In genomic region chr12:77999074-77999715, GRCh38 we compare ENCODE assay signal across 11 cellular contexts.
DNase-seq lines count a peak whose midpoint lies in the region; ATAC-seq and TF ChIP-seq lines count a peak whose summit lies in the region.
"Had no signal": no experiment of that assay in that cellular context is flagged by ENCODE, and none has a peak within 500 bp of the region (broad histone marks: within the 10 kb centered on the region; RNA-seq: fewer than 3 reads in every experiment).

No MANE protein-coding gene starts in this region.

- H3K4me1 ChIP-seq in DOHH2 (ENCODE audit: control insufficient read depth, low read length), result peaks cover 82% of the 10 kb centered on the region
- H3K4me1 ChIP-seq in Peyer's patch, result no peaks in the 10 kb centered on the region
- H3K4me1 ChIP-seq: esophagus squamous epithelium had no signal

- H3K9me3 ChIP-seq in DOHH2 (ENCODE audit: control insufficient read depth, insufficient read depth, low read length) (no peaks in the 10 kb centered on the region), Peyer's patch (no peaks in the 10 kb centered on the region)
- H3K9me3 ChIP-seq: esophagus squamous epithelium had no signal

- peak overlapping the region; percentile 62 for H3K4me2 ChIP-seq in DOHH2 (ENCODE audit: low read length)

- no peak for TF ChIP-seq POLR2A in Peyer's patch (IDR thresholded peaks at IDR 0.05)

- H3K27ac ChIP-seq in DOHH2 (ENCODE audit: low read depth, low read length) (peak overlapping the region; percentile 97), Peyer's patch (no peak overlapping the region)
- H3K27ac ChIP-seq: esophagus squamous epithelium, RWPE1 had no signal

- ATAC-seq in GM19468 (IDR thresholded peaks at IDR 0.05; ENCODE audit: extremely low read depth, unreplicated experiment) (peak; percentile 64), HG03135 (IDR thresholded peaks at IDR 0.05; ENCODE audit: unreplicated experiment) (peak; percentile 73), esophagus mucosa (no peak)

- no peak for TF ChIP-seq CTCF in DOHH2 (IDR thresholded peaks at IDR 0.05; ENCODE audit: low read depth, low read length, poor library complexity, severe bottlenecking)
- TF ChIP-seq CTCF in Peyer's patch (IDR thresholded peaks at IDR 0.05), result no peak

- no peaks in the 10 kb centered on the region for H3K9me2 ChIP-seq in DOHH2 (replicated peaks; ENCODE audit: control insufficient read depth, low read length)

- no peaks in the 10 kb centered on the region for H3K79me2 ChIP-seq in DOHH2 (ENCODE audit: control insufficient read depth, low read length)

- H3K27me3 ChIP-seq in DOHH2 (ENCODE audit: control insufficient read depth, low read length) (no peaks in the 10 kb centered on the region), Peyer's patch (no peaks in the 10 kb centered on the region)
- H3K27me3 ChIP-seq: esophagus squamous epithelium had no signal

- H3F3A ChIP-seq in DOHH2 (ENCODE audit: control insufficient read depth, insufficient read depth), result peaks cover 31% of the 10 kb centered on the region

- H3K36me3 ChIP-seq in DOHH2 (ENCODE audit: control insufficient read depth, low read length), result no peaks in the 10 kb centered on the region
- H3K36me3 ChIP-seq in Peyer's patch, result no peaks in the 10 kb centered on the region
- H3K36me3 ChIP-seq: esophagus squamous epithelium had no signal

- peak overlapping the region; percentile 55 for H3K4me3 ChIP-seq in DOHH2 (ENCODE audit: low read length)
- H3K4me3 ChIP-seq in Peyer's patch, result no peak overlapping the region
- H3K4me3 ChIP-seq: esophagus squamous epithelium had no signal

- no peaks in the 10 kb centered on the region for H4K20me1 ChIP-seq in DOHH2 (ENCODE audit: control insufficient read depth, insufficient read depth, low read depth, low read length)

- peak; percentile 62 for DNase-seq in SKM-1 (lab: John Stamatoyannopoulos, UW; ENCODE audit: unreplicated experiment)
- DNase-seq in activated CD4-positive, alpha-beta T cell treated with anti-CD3 and anti-CD28 coated beads, Interleukin-2, amount 50 U/mL, for 4 hours, result no peak
- no peak for DNase-seq in kidney glomerular epithelial cell (lab: John Stamatoyannopoulos, UW)
- DNase-seq in Peyer's patch, result no peak
- DNase-seq: activated gamma-delta T cell, esophagus squamous epithelium had no signal
